21 cellular contexts compared by ENCODE assay signal in the genomic region with DNA sequence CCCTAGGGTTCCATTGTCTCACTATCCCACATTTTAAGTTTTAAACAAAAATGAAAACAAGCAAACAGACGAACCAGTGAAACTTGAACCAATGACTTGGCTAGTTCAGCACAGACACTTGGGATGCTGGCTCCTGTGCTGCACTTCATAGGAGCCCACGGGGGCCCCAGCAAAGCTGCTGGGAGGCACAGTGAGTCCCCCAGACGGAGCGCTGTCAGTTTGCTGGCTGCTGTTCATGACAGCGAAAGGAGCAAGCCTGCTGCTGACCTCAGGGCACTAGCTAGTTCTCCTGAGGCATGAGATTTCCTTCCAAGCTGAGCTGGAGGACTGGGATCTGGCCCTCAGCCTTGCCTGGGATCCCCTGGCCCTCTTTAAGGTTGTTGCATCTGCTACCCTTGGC.
"Had no signal": no experiment of that assay in that cellular context is flagged by ENCODE, and none has a peak within 500 bp of the region (broad histone marks: within the 10 kb centered on the region; RNA-seq: fewer than 3 reads in every experiment).

No MANE protein-coding gene starts in this region.

- H3K4me1 Mint-ChIP-seq: immature natural killer cell; stimulated activated effector memory CD8-positive, alpha-beta T cell treated with anti-CD3 and anti-CD28 coated beads, Interleukin-12 subunit alpha, Interleukin-12 subunit beta, amount 100 ng/mL, for 72 hours; stimulated activated naive CD8-positive, alpha-beta T cell treated with anti-CD3 and anti-CD28 coated beads, Interleukin-15, amount 100 ng/mL, for 72 hours had no signal

- H3K9me3 Mint-ChIP-seq: activated naive CD4-positive, alpha-beta T cell treated with anti-CD3 and anti-CD28 coated beads, Interleukin-2, amount 50 U/mL, for 72 hours; dendritic cell treated with granulocyte-macrophage colony-stimulating factor and Interleukin-4, amounts not matched to agents 40 ng/mL and 50 ng/mL, for 4 days; immature natural killer cell; natural killer cell; stimulated activated effector memory CD8-positive, alpha-beta T cell treated with anti-CD3 and anti-CD28 coated beads, Interleukin-12 subunit alpha, Interleukin-12 subunit beta, amount 100 ng/mL, for 72 hours; stimulated activated naive CD8-positive, alpha-beta T cell treated with anti-CD3 and anti-CD28 coated beads, Interleukin-15, amount 100 ng/mL, for 72 hours had no signal

- H3K36me3 ChIP-seq: breast epithelium had no signal

- H3K36me3 Mint-ChIP-seq: activated naive CD4-positive, alpha-beta T cell treated with anti-CD3 and anti-CD28 coated beads, Interleukin-2, amount 50 U/mL, for 72 hours had no signal

- H3K4me3 ChIP-seq: adrenal gland, ascending aorta, breast epithelium, hepatocyte, left lung, tibial artery had no signal

- H3K9me3 ChIP-seq: adrenal gland, ascending aorta, breast epithelium, left lung, tibial artery had no signal

- H3K27ac ChIP-seq: adrenal gland, ascending aorta, breast epithelium, foreskin keratinocyte, hepatocyte, left lung, tibial artery had no signal

- H3K27me3 ChIP-seq: adrenal gland, ascending aorta, breast epithelium, foreskin keratinocyte, hepatocyte, left lung, tibial artery had no signal

- H3K27me3 Mint-ChIP-seq: dendritic cell treated with granulocyte-macrophage colony-stimulating factor and Interleukin-4, amounts not matched to agents 40 ng/mL and 50 ng/mL, for 4 days; progenitor cell of endocrine pancreas; stimulated activated naive CD8-positive, alpha-beta T cell treated with anti-CD3 and anti-CD28 coated beads, Interleukin-15, amount 100 ng/mL, for 72 hours had no signal

- H2AFZ ChIP-seq: hepatocyte had no signal

- ATAC-seq: foreskin keratinocyte; left lung; natural killer cell; stimulated activated effector memory CD8-positive, alpha-beta T cell treated with anti-CD3 and anti-CD28 coated beads, Interleukin-12 subunit alpha, Interleukin-12 subunit beta, amount 100 ng/mL, for 72 hours; stimulated activated naive CD8-positive, alpha-beta T cell treated with anti-CD3 and anti-CD28 coated beads, Interleukin-15, amount 100 ng/mL, for 72 hours had no signal

- H3K4me2 ChIP-seq: hepatocyte had no signal

- DNase-seq: activated T-cell treated with anti-CD3 and anti-CD28 coated beads, Interleukin-2, amount 50 U/mL, for 1 hour; adrenal gland; effector CD4-positive, alpha-beta T cell; foreskin keratinocyte; immature natural killer cell; left lung; mammary epithelial cell; midbrain; natural killer cell; small intestine; stimulated activated CD4-positive, alpha-beta T cell treated with anti-CD3 and anti-CD28 coated beads, Interleukin-2, amount 100 ng/mL, for 24 hours; stimulated activated naive CD8-positive, alpha-beta T cell treated with anti-CD3 and anti-CD28 coated beads, Interleukin-15, amount 100 ng/mL, for 72 hours; tibial artery had no signal

- H3K4me3 Mint-ChIP-seq: dendritic cell treated with granulocyte-macrophage colony-stimulating factor and Interleukin-4, amounts not matched to agents 40 ng/mL and 50 ng/mL, for 4 days; immature natural killer cell; natural killer cell; stimulated activated effector memory CD8-positive, alpha-beta T cell treated with anti-CD3 and anti-CD28 coated beads, Interleukin-12 subunit alpha, Interleukin-12 subunit beta, amount 100 ng/mL, for 72 hours; stimulated activated naive CD8-positive, alpha-beta T cell treated with anti-CD3 and anti-CD28 coated beads, Interleukin-15, amount 100 ng/mL, for 72 hours had no signal

- H3K27ac Mint-ChIP-seq: activated naive CD4-positive, alpha-beta T cell treated with anti-CD3 and anti-CD28 coated beads, Interleukin-2, amount 50 U/mL, for 72 hours; dendritic cell treated with granulocyte-macrophage colony-stimulating factor and Interleukin-4, amounts not matched to agents 40 ng/mL and 50 ng/mL, for 4 days; immature natural killer cell; natural killer cell; progenitor cell of endocrine pancreas; stimulated activated effector memory CD8-positive, alpha-beta T cell treated with anti-CD3 and anti-CD28 coated beads, Interleukin-12 subunit alpha, Interleukin-12 subunit beta, amount 100 ng/mL, for 72 hours; stimulated activated naive CD8-positive, alpha-beta T cell treated with anti-CD3 and anti-CD28 coated beads, Interleukin-15, amount 100 ng/mL, for 72 hours had no signal

- H3K4me1 ChIP-seq: ascending aorta, breast epithelium, left lung had no signal

- FAIRE-seq: small intestine, TTC549 had no signal
